ENCODE assay signal across 21 cellular contexts in the genomic region with DNA sequence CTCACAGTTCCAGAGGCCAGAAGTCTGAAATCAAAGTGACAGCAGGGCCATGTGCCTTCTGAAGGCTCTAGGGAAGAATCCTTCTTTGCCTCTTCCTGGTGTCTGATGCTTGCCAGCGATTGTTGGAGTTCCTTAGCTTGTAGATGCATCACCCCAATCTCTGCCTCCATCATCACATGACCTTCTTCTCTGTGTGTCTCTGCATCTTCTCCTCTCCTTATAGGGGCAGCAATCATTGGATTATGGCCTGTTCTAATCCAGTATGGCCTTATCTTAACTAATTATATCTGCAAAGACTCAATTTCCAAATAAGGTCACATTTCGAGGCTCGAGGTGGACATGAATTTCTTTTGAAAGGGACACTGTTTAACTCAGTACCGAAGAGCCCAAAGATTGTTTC.
"Had no signal": no experiment of that assay in that cellular context is flagged by ENCODE, and none has a peak within 500 bp of the region (broad histone marks: within the 10 kb centered on the region; RNA-seq: fewer than 3 reads in every experiment).

No MANE protein-coding gene starts in this region.

- ATAC-seq: effector memory CD8-positive, alpha-beta T cell; esophagus mucosa; foreskin keratinocyte; gastrocnemius medialis; gastroesophageal sphincter; heart left ventricle; heart right ventricle had no signal

- DNase-seq: colonic mucosa; cortex of kidney; dermis blood vessel endothelial cell; dorsolateral prefrontal cortex; effector CD4-positive, alpha-beta T cell; effector CD8-positive, alpha-beta T cell; effector memory CD4-positive, alpha-beta T cell; effector memory CD8-positive, alpha-beta T cell; endodermal cell; erythroblast; esophagus squamous epithelium; foreskin fibroblast; foreskin keratinocyte; foreskin melanocyte; gastrocnemius medialis; glutamatergic neuron; head of caudate nucleus; heart left ventricle; heart right ventricle had no signal
